ENCODE assay signal across 9 cellular contexts in the genomic region with DNA sequence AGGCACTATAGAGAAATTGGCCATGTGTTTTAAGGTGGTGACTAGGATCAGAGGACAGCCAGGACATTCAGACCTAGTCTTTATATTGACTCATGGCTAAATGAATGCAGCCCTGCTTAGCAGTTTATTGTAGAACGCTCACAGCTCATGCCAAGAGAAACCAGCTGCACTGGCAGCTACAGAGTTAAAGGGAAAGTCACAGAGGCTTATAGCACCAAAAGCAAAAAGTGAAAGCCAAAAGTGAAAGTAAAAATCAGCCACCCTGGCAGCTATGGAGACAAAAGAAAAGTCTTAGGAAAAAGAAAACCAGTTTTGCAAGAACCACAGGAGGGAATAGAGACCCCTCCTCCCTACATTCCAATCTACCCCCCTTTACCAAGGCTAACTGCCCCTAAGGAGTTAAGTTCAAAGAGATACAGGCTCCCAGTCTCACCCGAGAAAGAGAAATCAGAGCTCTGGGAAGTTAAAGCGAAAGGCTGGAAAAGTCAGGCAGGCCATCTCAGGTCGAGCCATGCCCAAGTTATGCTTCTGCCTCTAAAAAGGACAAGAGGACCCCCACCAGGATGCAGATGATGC.
DNase-seq lines count a peak whose midpoint lies in the region; ATAC-seq and TF ChIP-seq lines count a peak whose summit lies in the region.
"Had no signal": no experiment of that assay in that cellular context is flagged by ENCODE, and none has a peak within 500 bp of the region (broad histone marks: within the 10 kb centered on the region; RNA-seq: fewer than 3 reads in every experiment).

No MANE protein-coding gene starts in this region.

- H3K27ac ChIP-seq in ectodermal cell (ENCODE audit: insufficient read depth, low read depth, low read length, poor library complexity, severe bottlenecking) = peak overlapping the region; percentile 16
- H3K27ac ChIP-seq in mucosa of rectum (ENCODE audit: low read depth in 2 of 2, low read length in 2 of 2) = peak overlapping the region; percentile 5 to 56
- H3K27ac ChIP-seq in WERI-Rb-1 = no peak overlapping the region
- H3K27ac ChIP-seq: 22Rv1 had no signal

- no peak for ATAC-seq in omental fat pad (ENCODE audit: low FRiP score)

- H3K27me3 ChIP-seq in ectodermal cell (ENCODE audit: control insufficient read depth, insufficient read depth, low read length, poor library complexity, severe bottlenecking) = no peaks in the 10 kb centered on the region
- no peaks in the 10 kb centered on the region for H3K27me3 ChIP-seq in mucosa of rectum (ENCODE audit: control insufficient read depth in 2 of 2, insufficient read depth in 2 of 2, low read length in 2 of 2)
- H3K27me3 ChIP-seq in WERI-Rb-1 (ENCODE audit: insufficient read depth, low read depth, severe bottlenecking) = no peaks in the 10 kb centered on the region

- H3K9ac ChIP-seq in mucosa of rectum (ENCODE audit: low read depth in 1 of 2, low read length in 2 of 2) = peak overlapping the region; percentile 17 to 63

- H3K4me1 ChIP-seq in ectodermal cell (ENCODE audit: control insufficient read depth, insufficient read depth, low read length) = peaks cover 9% of the 10 kb centered on the region
- peaks cover 0 to 6% of the 10 kb centered on the region in 2 donors for H3K4me1 ChIP-seq in mucosa of rectum (ENCODE audit: control insufficient read depth in 2 of 2, insufficient read depth in 2 of 2, low read length in 2 of 2)

- no peak for TF ChIP-seq CTCF in omental fat pad (IDR thresholded peaks at IDR 0.05)
- no peak for TF ChIP-seq CTCF in WERI-Rb-1 (IDR thresholded peaks at IDR 0.05; ENCODE audit: low read depth, low read length)

- no peaks in the 10 kb centered on the region for H3K36me3 ChIP-seq in ectodermal cell (ENCODE audit: control insufficient read depth, insufficient read depth, low read length)
- H3K36me3 ChIP-seq in mucosa of rectum (ENCODE audit: control insufficient read depth in 2 of 2, insufficient read depth in 2 of 2, low read length in 2 of 2) = no peaks in the 10 kb centered on the region
- H3K36me3 ChIP-seq in WERI-Rb-1 = no peaks in the 10 kb centered on the region

- H3K4me3 ChIP-seq in ectodermal cell (ENCODE audit: insufficient read depth, low read depth, low read length) = no peak overlapping the region
- H3K4me3 ChIP-seq in mucosa of rectum (ENCODE audit: low read length in 2 of 2) = peak overlapping the region; percentile 39 to 75
- H3K4me3 ChIP-seq in WERI-Rb-1 (ENCODE audit: low read depth, low read length) = no peak overlapping the region

- H3K9me3 ChIP-seq in ectodermal cell (ENCODE audit: control insufficient read depth, low read length) (no peaks in the 10 kb centered on the region), mucosa of rectum (ENCODE audit: control insufficient read depth in 2 of 2, low read length in 2 of 2) (no peaks in the 10 kb centered on the region), WERI-Rb-1 (ENCODE audit: severe bottlenecking) (no peaks in the 10 kb centered on the region)

- DNase-seq in DMS 273 (lab: John Stamatoyannopoulos, UW; ENCODE audit: unreplicated experiment) = peak; percentile 50
- DNase-seq in DMS 273 treated with DMSO at 0.1 percent for 48 hours (lab: John Stamatoyannopoulos, UW) = no peak
- DNase-seq in OCI-M1 (lab: John Stamatoyannopoulos, UW) = peak; percentile 95
- no peak for DNase-seq in DMS153 (lab: John Stamatoyannopoulos, UW)
- no peak for DNase-seq in omental fat pad (ENCODE audit: low spot score)
- no peak for DNase-seq in WERI-Rb-1

- 28 to 31% methylated on average over 4 of the region's 4 CpGs for WGBS in ectodermal cell, 2 experiments

Comparison
In these comparisons a context has a peak if more than half of its experiments do, and no peak if none do; other contexts are left out.
1. DNase-seq: peak in DMS 273 (single experiment) and OCI-M1 (single experiment); none in DMS 273 treated with DMSO at 0.1 percent for 48 hours (single experiment), DMS153 (single experiment), omental fat pad (single experiment) and WERI-Rb-1 (single experiment).
2. H3K4me3 ChIP-seq: peak in mucosa of rectum (2 of 2); none in ectodermal cell (single experiment) and WERI-Rb-1 (single experiment).